In genomic region chr15:101052681-101053121, GRCh38 we compare ENCODE assay signal across 14 cellular contexts.
"Had no signal": no experiment of that assay in that cellular context is flagged by ENCODE, and none has a peak within 500 bp of the region (broad histone marks: within the 10 kb centered on the region; RNA-seq: fewer than 3 reads in every experiment).

No MANE protein-coding gene starts in this region.

- H3K36me3 Mint-ChIP-seq: naive thymus-derived CD8-positive, alpha-beta T cell had no signal

- ATAC-seq: activated T-helper 17 cell treated with anti-CD3 and anti-CD28 coated beads, Interleukin-2, amount 50 U/mL, for 72 hours; gastrocnemius medialis; naive thymus-derived CD8-positive, alpha-beta T cell had no signal

- H3K4me1 ChIP-seq: adrenal gland, gastrocnemius medialis, uterus had no signal

- H3K9me3 Mint-ChIP-seq: activated B cell treated with CpG ODN at 0.5 μM for 24 hours; activated naive CD4-positive, alpha-beta T cell treated with anti-CD3 and anti-CD28 coated beads for 36 hours; activated T-helper 17 cell treated with anti-CD3 and anti-CD28 coated beads, Interleukin-2, amount 50 U/mL, for 72 hours; naive thymus-derived CD8-positive, alpha-beta T cell; T-helper 1 cell treated with Interleukin-12 subunit alpha and Interleukin-12 subunit beta and Interleukin-4 antibody, amounts not matched to agents 30 μg/mL and 1 μg/mL, for 36 hours had no signal

- H3K27ac ChIP-seq: adrenal gland, gastrocnemius medialis, thoracic aorta, uterus had no signal

- H3K27me3 ChIP-seq: adrenal gland, gastrocnemius medialis, uterus had no signal

- H3K9me3 ChIP-seq: adrenal gland, gastrocnemius medialis, thoracic aorta, uterus had no signal

- H3K4me3 Mint-ChIP-seq: activated B cell treated with CpG ODN at 0.5 μM for 24 hours; activated naive CD4-positive, alpha-beta T cell treated with anti-CD3 and anti-CD28 coated beads for 36 hours; activated T-helper 17 cell treated with anti-CD3 and anti-CD28 coated beads, Interleukin-2, amount 50 U/mL, for 72 hours; naive thymus-derived CD8-positive, alpha-beta T cell; T-helper 1 cell treated with Interleukin-12 subunit alpha and Interleukin-12 subunit beta and Interleukin-4 antibody, amounts not matched to agents 30 μg/mL and 1 μg/mL, for 36 hours had no signal

- H3K27ac Mint-ChIP-seq: activated B cell treated with CpG ODN at 0.5 μM for 24 hours; activated naive CD4-positive, alpha-beta T cell treated with anti-CD3 and anti-CD28 coated beads for 36 hours; activated T-helper 17 cell treated with anti-CD3 and anti-CD28 coated beads, Interleukin-2, amount 50 U/mL, for 72 hours; naive thymus-derived CD8-positive, alpha-beta T cell; T-helper 1 cell treated with Interleukin-12 subunit alpha and Interleukin-12 subunit beta and Interleukin-4 antibody, amounts not matched to agents 30 μg/mL and 1 μg/mL, for 36 hours had no signal

- H3K36me3 ChIP-seq: gastrocnemius medialis, uterus had no signal

- DNase-seq: activated B cell treated with CpG ODN at 0.5 μM for 24 hours; activated CD4-positive, alpha-beta T cell treated with anti-CD3 and anti-CD28 coated beads, Interleukin-2, amount 50 U/mL, for 1 hour; activated naive CD4-positive, alpha-beta T cell treated with anti-CD3 and anti-CD28 coated beads for 36 hours; effector CD8-positive, alpha-beta T cell; gastrocnemius medialis; nucleus accumbens; stimulated activated CD4-positive, alpha-beta T cell treated with anti-CD3 and anti-CD28 coated beads, Interleukin-2, amount 100 ng/mL, for 48 hours; stimulated activated naive CD4-positive, alpha-beta T cell treated with Interleukin-2 at 50 U/mL for 16 hours; uterus had no signal

- H3K4me1 Mint-ChIP-seq: activated B cell treated with CpG ODN at 0.5 μM for 24 hours; activated T-helper 17 cell treated with anti-CD3 and anti-CD28 coated beads, Interleukin-2, amount 50 U/mL, for 72 hours; naive thymus-derived CD8-positive, alpha-beta T cell had no signal

- H3K27me3 Mint-ChIP-seq: activated B cell treated with CpG ODN at 0.5 μM for 24 hours had no signal

- H3K4me3 ChIP-seq: adrenal gland, gastrocnemius medialis, thoracic aorta, uterus had no signal
